ENCODE assay signal across 8 cellular contexts in genomic region chr16:30893744-30894539, GRCh38. TPM values are rescaled to one million over a fixed set of nuclear protein-coding genes. Genes with fewer than 3 reads are reported as not detected.
A peak's percentile ranks its signal among the peaks of the same experiment; 100 is the strongest.
DNase-seq lines count a peak whose midpoint lies in the region; ATAC-seq lines count a peak whose summit lies in the region.

TSS of gene BCL7C (minus strand) at chr16:30894077. CDS start at chr16:30893944, 133 bp downstream.

- peak within 1 kb of the TSS; percentile 98 for H3K4me3 Mint-ChIP-seq in activated T-helper 17 cell treated with anti-CD3 and anti-CD28 coated beads, Interleukin-2, amount 50 U/mL, for 72 hours
- H3K4me3 Mint-ChIP-seq in natural killer cell treated with Interleukin-12 subunit alpha and Interleukin-12 subunit beta and Interleukin-15 and Interleukin-18, amount 100 ng/mL, for 72 hours: peak within 1 kb of the TSS; percentile 99

- no peaks in the 10 kb centered on the region for H3K9me3 Mint-ChIP-seq in activated T-helper 17 cell treated with anti-CD3 and anti-CD28 coated beads, Interleukin-2, amount 50 U/mL, for 72 hours
- no peaks in the 10 kb centered on the region for H3K9me3 Mint-ChIP-seq in natural killer cell treated with Interleukin-12 subunit alpha and Interleukin-12 subunit beta and Interleukin-15 and Interleukin-18, amount 100 ng/mL, for 72 hours

- peak within 1 kb of the TSS; percentile 96 for H3K27ac Mint-ChIP-seq in activated T-helper 17 cell treated with anti-CD3 and anti-CD28 coated beads, Interleukin-2, amount 50 U/mL, for 72 hours
- H3K27ac Mint-ChIP-seq in natural killer cell treated with Interleukin-12 subunit alpha and Interleukin-12 subunit beta and Interleukin-15 and Interleukin-18, amount 100 ng/mL, for 72 hours: peak within 1 kb of the TSS; percentile 88 to 93

- DNase-seq in DMS53 (lab: John Stamatoyannopoulos, UW) (peak; percentile 95), HuH-7.5 (ENCODE audit: low spot score) (peak; percentile 70), RPMI7951 (ENCODE audit: low read depth) (peak; percentile 88), fibroblast of peridontal ligament (ENCODE audit: extremely low read depth) (peak; percentile 71)
- DNase-seq in natural killer cell treated with Interleukin-12 subunit alpha and Interleukin-12 subunit beta and Interleukin-15 and Interleukin-18, amount 100 ng/mL, for 72 hours (ENCODE audit: low spot score): peak; percentile 96
- peak; percentile 94 for DNase-seq in stimulated activated naive CD8-positive, alpha-beta T cell treated with anti-CD3 and anti-CD28 coated beads, Interleukin-15, Interleukin-2, amounts not matched to agents 100 U/mL and 50 U/mL, for 24 hours

- H3K4me1 Mint-ChIP-seq in activated T-helper 17 cell treated with anti-CD3 and anti-CD28 coated beads, Interleukin-2, amount 50 U/mL, for 72 hours: peaks cover 19% of the 10 kb centered on the region
- peaks cover 35 to 38% of the 10 kb centered on the region in 2 donors for H3K4me1 Mint-ChIP-seq in natural killer cell treated with Interleukin-12 subunit alpha and Interleukin-12 subunit beta and Interleukin-15 and Interleukin-18, amount 100 ng/mL, for 72 hours (ENCODE audit: low read depth in 2 of 2)

- peak; percentile 68 for ATAC-seq in GM21515 (IDR thresholded peaks at IDR 0.05; ENCODE audit: unreplicated experiment)
- ATAC-seq in activated T-helper 17 cell treated with anti-CD3 and anti-CD28 coated beads, Interleukin-2, amount 50 U/mL, for 72 hours (replicated peaks): peak; percentile 87
- peak; percentile 93 to 95 for ATAC-seq in natural killer cell treated with Interleukin-12 subunit alpha and Interleukin-12 subunit beta and Interleukin-15 and Interleukin-18, amount 100 ng/mL, for 72 hours
- peak; percentile 81 for ATAC-seq in stimulated activated naive CD8-positive, alpha-beta T cell treated with anti-CD3 and anti-CD28 coated beads, Interleukin-15, Interleukin-2, amounts not matched to agents 100 U/mL and 50 U/mL, for 24 hours

- no peaks in the 10 kb centered on the region for H3K27me3 Mint-ChIP-seq in activated T-helper 17 cell treated with anti-CD3 and anti-CD28 coated beads, Interleukin-2, amount 50 U/mL, for 72 hours
- H3K27me3 Mint-ChIP-seq in natural killer cell treated with Interleukin-12 subunit alpha and Interleukin-12 subunit beta and Interleukin-15 and Interleukin-18, amount 100 ng/mL, for 72 hours: no peaks in the 10 kb centered on the region

- peaks cover 40% of the 10 kb centered on the region for H3K36me3 Mint-ChIP-seq in activated T-helper 17 cell treated with anti-CD3 and anti-CD28 coated beads, Interleukin-2, amount 50 U/mL, for 72 hours (ENCODE audit: low read depth)
- peaks cover 1% of the 10 kb centered on the region for H3K36me3 Mint-ChIP-seq in natural killer cell treated with Interleukin-12 subunit alpha and Interleukin-12 subunit beta and Interleukin-15 and Interleukin-18, amount 100 ng/mL, for 72 hours

RNA-seq across cellular contexts. Expression of gene BCL7C, which starts in this region (rescaled TPM):
- 40.5 and 42.2 TPM in 2 replicates for total RNA-seq in RPMI7951 (2014; rRNA removed; shearing (Covaris generic))
- total RNA-seq in activated T-helper 17 cell treated with anti-CD3 and anti-CD28 coated beads, Interleukin-2, amount 50 U/mL, for 72 hours: 10 to 100 TPM; 34.1 to 39.3 TPM
- total RNA-seq in natural killer cell treated with Interleukin-12 subunit alpha and Interleukin-12 subunit beta and Interleukin-15 and Interleukin-18, amount 100 ng/mL, for 72 hours: 10 to 100 TPM; 35.3 to 65.0 TPM

Comparison
In these comparisons a context has a peak if more than half of its experiments do, and no peak if none do; other contexts are left out.
1. Peak in every context shown above with its lines: DNase-seq and ATAC-seq.